In genomic region chr14:93269341-93270068, GRCh38 we compare ENCODE assay signal across 11 cellular contexts.
DNase-seq lines count a peak whose midpoint lies in the region; TF ChIP-seq lines count a peak whose summit lies in the region.
"Had no signal": no experiment of that assay in that cellular context is flagged by ENCODE, and none has a peak within 500 bp of the region (broad histone marks: within the 10 kb centered on the region; RNA-seq: fewer than 3 reads in every experiment).

No MANE protein-coding gene starts in this region.

- DNase-seq in NCI-H2171 treated with DMSO at 0.1 percent for 48 hours (lab: John Stamatoyannopoulos, UW) (peak; percentile 12), NCI-H2171 (lab: John Stamatoyannopoulos, UW) (no peak), astrocyte of the spinal cord (ENCODE audit: low read depth, low spot score) (peak; percentile 59), hypothalamus (lab: John Stamatoyannopoulos, UW) (peak in 42 of 51 donors; percentile 3 to 82 (median 48)), D341Med (ENCODE audit: low spot score) (no peak), NCI-H1694 (lab: John Stamatoyannopoulos, UW) (no peak), sigmoid colon (no peak)
- DNase-seq: effector memory CD8-positive, alpha-beta T cell; GOT3; stimulated activated naive B cell treated with anti-CD40 and anti-IgM and Interleukin-4, amounts not matched to agents 10 μg/mL and 1 μg/mL and 100 μg/mL, for 72 hours had no signal

- no peak for TF ChIP-seq EP300 in sigmoid colon (IDR thresholded peaks at IDR 0.05)

- in situ Hi-C loops in astrocyte of the spinal cord (cut with HindIII; ENCODE audit: low sequenced_read_pairs) = no loop called here

- TF ChIP-seq CTCF in astrocyte of the spinal cord (IDR thresholded peaks at IDR 0.05; ENCODE audit: low read depth, low read length) = no peak
- TF ChIP-seq CTCF in sigmoid colon (IDR thresholded peaks at IDR 0.05) = no peak

- H3K4me2 ChIP-seq in skeletal muscle satellite cell (ENCODE audit: low read length) = peak overlapping the region; percentile 66

- H3K4me3 ChIP-seq in astrocyte of the spinal cord (ENCODE audit: low read depth, low read length) (no peak overlapping the region), skeletal muscle satellite cell (ENCODE audit: low read length) (peak overlapping the region; percentile 40), sigmoid colon (no peak overlapping the region)

- H3K4me1 ChIP-seq in skeletal muscle satellite cell (ENCODE audit: control insufficient read depth, insufficient read depth, low read length) = peaks cover 10% of the 10 kb centered on the region
- no peaks in the 10 kb centered on the region for H3K4me1 ChIP-seq in sigmoid colon

- WGBS in sigmoid colon, 2 donors = 88 to 91% methylated on average over 10 of the region's 10 CpGs

- intact Hi-C loops in sigmoid colon (cut with DNase I) = no loop called here

- H3K27ac ChIP-seq in sigmoid colon = no peak overlapping the region

- no peaks in the 10 kb centered on the region for H3K27me3 ChIP-seq in skeletal muscle satellite cell (ENCODE audit: control insufficient read depth, insufficient read depth, low read length)
- no peaks in the 10 kb centered on the region for H3K27me3 ChIP-seq in sigmoid colon

- H3K9ac ChIP-seq in skeletal muscle satellite cell (ENCODE audit: low read depth, low read length) = peak overlapping the region; percentile 13

- TF ChIP-seq POLR2A in sigmoid colon (IDR thresholded peaks at IDR 0.05) = no peak

- H3K9me3 ChIP-seq in skeletal muscle satellite cell (replicated peaks; ENCODE audit: low read length) (no peaks in the 10 kb centered on the region), sigmoid colon (no peaks in the 10 kb centered on the region)

- peaks cover 7% of the 10 kb centered on the region for H3K36me3 ChIP-seq in skeletal muscle satellite cell (ENCODE audit: insufficient read depth, low read length)
- peaks cover 0 to 9% (median 0%) of the 10 kb centered on the region in 4 donors for H3K36me3 ChIP-seq in sigmoid colon

Comparison
In these comparisons a context has a peak if more than half of its experiments do, and no peak if none do; other contexts are left out.
1. DNase-seq: peak in NCI-H2171 treated with DMSO at 0.1 percent for 48 hours (single experiment), astrocyte of the spinal cord (single experiment) and hypothalamus (42 of 51); none in NCI-H2171 (single experiment), D341Med (single experiment), NCI-H1694 (single experiment) and sigmoid colon (single experiment).